Comparison of ENCODE assay signal across 9 cellular contexts in genomic region chr1:8889925-8890785, GRCh38. TPM values are rescaled to one million over a fixed set of nuclear protein-coding genes. Genes with fewer than 3 reads are reported as not detected.
DNase-seq lines count a peak whose midpoint lies in the region; ATAC-seq and TF ChIP-seq lines count a peak whose summit lies in the region.
"Had no signal": no experiment of that assay in that cellular context is flagged by ENCODE, and none has a peak within 500 bp of the region (broad histone marks: within the 10 kb centered on the region; RNA-seq: fewer than 3 reads in every experiment).

No MANE protein-coding gene starts in this region.

- in situ Hi-C loops in GM13977 (cut with MboI; ENCODE audit: low pct_unique_long_range_greater_than_20kb, low sequenced_read_pairs, unreplicated experiment) = no loop called here

- POLR2A ChIA-PET in CD4-positive, alpha-beta memory T cell (lab: Charles Lee; ENCODE audit: partially characterized antibody) = no interaction called here

- no peaks in the 10 kb centered on the region for H3K4me1 Mint-ChIP-seq in CD4-positive, alpha-beta memory T cell

- DNase-seq in MG63 (peak; percentile 94), astrocyte of the hippocampus (ENCODE audit: low read depth, low spot score) (peak; percentile 93), kidney glomerular epithelial cell (lab: John Stamatoyannopoulos, UW) (peak; percentile 71), GM13977 (ENCODE audit: low spot score) (no peak)
- DNase-seq in CD4-positive, alpha-beta memory T cell = no peak

- H3K9me3 ChIP-seq in MG63 = no peaks in the 10 kb centered on the region
- H3K9me3 ChIP-seq in CD4-positive, alpha-beta memory T cell (ENCODE audit: control insufficient read depth in 1 of 2, low read length in 2 of 2) = no peaks in the 10 kb centered on the region

- H3K4me3 ChIP-seq in MG63 = peak overlapping the region; percentile 23
- no peak overlapping the region for H3K4me3 ChIP-seq in CD4-positive, alpha-beta memory T cell (ENCODE audit: low read length in 2 of 2)

- H3K36me3 Mint-ChIP-seq in CD4-positive, alpha-beta memory T cell = no peaks in the 10 kb centered on the region

- CTCF ChIA-PET in CD4-positive, alpha-beta memory T cell (lab: Charles Lee; ENCODE audit: partially characterized antibody) = no interaction called here

- H3K4me3 Mint-ChIP-seq in CD4-positive, alpha-beta memory T cell = no peak overlapping the region

- intact Hi-C loops in CD4-positive, alpha-beta memory T cell (cut with micrococcal nuclease) = no loop called here

- no peaks in the 10 kb centered on the region for H3K36me3 ChIP-seq in MG63
- no peaks in the 10 kb centered on the region for H3K36me3 ChIP-seq in CD4-positive, alpha-beta memory T cell (ENCODE audit: insufficient read depth, low read length)

- no peaks in the 10 kb centered on the region for H3K27me3 ChIP-seq in MG63
- H3K27me3 ChIP-seq in CD4-positive, alpha-beta memory T cell (ENCODE audit: insufficient read depth, low read length) = no peaks in the 10 kb centered on the region

- H3K4me1 ChIP-seq in CD4-positive, alpha-beta memory T cell (ENCODE audit: insufficient read depth, low read length) = no peaks in the 10 kb centered on the region

- H3K27me3 Mint-ChIP-seq in CD4-positive, alpha-beta memory T cell = no peaks in the 10 kb centered on the region

- H3K27ac Mint-ChIP-seq in CD4-positive, alpha-beta memory T cell = no peak overlapping the region

- H3K9me3 Mint-ChIP-seq in CD4-positive, alpha-beta memory T cell = no peaks in the 10 kb centered on the region

- ATAC-seq in HG03045 (IDR thresholded peaks at IDR 0.05; ENCODE audit: unreplicated experiment) (no peak), GM21529 (IDR thresholded peaks at IDR 0.05; ENCODE audit: unreplicated experiment) (no peak)

- TF ChIP-seq CTCF in GM13977 (IDR thresholded peaks at IDR 0.05; ENCODE audit: extremely low read depth, insufficient read depth, missing control alignments) = no peak

- H3K27ac ChIP-seq in temporal lobe (ENCODE audit: low read depth, low read length) = peak overlapping the region; percentile 44
- no peak overlapping the region for H3K27ac ChIP-seq in CD4-positive, alpha-beta memory T cell (ENCODE audit: low read depth, low read length)

RNA-seq across cellular contexts. Expression of gene ENO1, which starts 11.7 kb away (rescaled TPM):
- total RNA-seq in MG63 (2014; rRNA removed; shearing (Covaris generic); ENCODE audit: low replicate concordance) = 2,801 and 3,884 TPM in 2 replicates
- total RNA-seq in temporal lobe = 223 TPM
- total RNA-seq in CD4-positive, alpha-beta memory T cell = 100 to 1,000 TPM; 291 to 305 TPM
- 1,000 to 10,000 TPM; 1,071 to 1,157 TPM for polyA plus RNA-seq in CD4-positive, alpha-beta memory T cell

RNA-seq across cellular contexts. Expression of gene CA6, which starts 55.5 kb away (rescaled TPM):
- total RNA-seq in MG63 (2014; rRNA removed; shearing (Covaris generic); ENCODE audit: low replicate concordance) = not detected in 2 replicates
- total RNA-seq in temporal lobe = not detected
- not detected for total RNA-seq in CD4-positive, alpha-beta memory T cell
- 1 to 10 TPM in 1 of 2 donors, under 1 TPM in 1; 0.35 to 2.5 TPM for polyA plus RNA-seq in CD4-positive, alpha-beta memory T cell
- polyA plus RNA-seq: neural cell had no signal

Comparison
In these comparisons a context has a peak if more than half of its experiments do, and no peak if none do; other contexts are left out.
1. DNase-seq: peak in MG63 (single experiment), astrocyte of the hippocampus (single experiment) and kidney glomerular epithelial cell (single experiment); none in GM13977 (single experiment) and CD4-positive, alpha-beta memory T cell (0 of 5).